Comparison of ENCODE assay signal across 13 cellular contexts in genomic region chr16:2427526-2427925, GRCh38. TPM values are rescaled to one million over a fixed set of nuclear protein-coding genes. Genes with fewer than 3 reads are reported as not detected.
A peak's percentile ranks its signal among the peaks of the same experiment; 100 is the strongest.
DNase-seq lines count a peak whose midpoint lies in the region; ATAC-seq and TF ChIP-seq lines count a peak whose summit lies in the region.
"Had no signal": no experiment of that assay in that cellular context is flagged by ENCODE, and none has a peak within 500 bp of the region (broad histone marks: within the 10 kb centered on the region; RNA-seq: fewer than 3 reads in every experiment).

No MANE protein-coding gene starts in this region.

- peaks cover 5% of the 10 kb centered on the region for H3F3A ChIP-seq in DOHH2 (ENCODE audit: control insufficient read depth, insufficient read depth)

- peak overlapping the region; percentile 97; the same call in 1 of the 2 replicates for H3K4me2 ChIP-seq in DOHH2 (ENCODE audit: low read length)
- no peak overlapping the region for H3K4me2 ChIP-seq in osteoblast (ENCODE audit: insufficient read depth, low read length)

- H3K36me3 ChIP-seq in CD4-positive, CD25-positive, alpha-beta regulatory T cell (ENCODE audit: control insufficient read depth, insufficient read depth, low read length), result no peaks in the 10 kb centered on the region
- peaks cover 32% of the 10 kb centered on the region for H3K36me3 ChIP-seq in DOHH2 (ENCODE audit: control insufficient read depth, low read length)
- peaks cover 10% of the 10 kb centered on the region for H3K36me3 ChIP-seq in osteoblast (ENCODE audit: insufficient read depth, low read length)
- H3K36me3 ChIP-seq: neutrophil had no signal

- H3K27ac Mint-ChIP-seq in CD4-positive, CD25-positive, alpha-beta regulatory T cell, result peak overlapping the region in 2 of 3 donors; percentile 60 to 69
- peak overlapping the region; percentile 45 for H3K27ac Mint-ChIP-seq in activated T-helper 1 cell treated with anti-CD3 and anti-CD28 coated beads, Interleukin-12 subunit alpha, Interleukin-12 subunit beta, Interleukin-2, Interleukin-4 antibody, amounts not matched to agents 30 ng/mL and 10 ng/mL and 1 ng/mL, durations not matched to agents 14 hours and 24 hours and 36 hours
- H3K27ac Mint-ChIP-seq in natural killer cell, result peak overlapping the region in 1 of 2 donors; percentile 83

- H3K36me3 Mint-ChIP-seq in CD4-positive, CD25-positive, alpha-beta regulatory T cell, result no peaks in the 10 kb centered on the region
- H3K36me3 Mint-ChIP-seq in activated T-helper 1 cell treated with anti-CD3 and anti-CD28 coated beads, Interleukin-12 subunit alpha, Interleukin-12 subunit beta, Interleukin-2, Interleukin-4 antibody, amounts not matched to agents 30 ng/mL and 10 ng/mL and 1 ng/mL, durations not matched to agents 14 hours and 24 hours and 36 hours (ENCODE audit: low read depth), result peaks cover 14% of the 10 kb centered on the region
- no peaks in the 10 kb centered on the region for H3K36me3 Mint-ChIP-seq in natural killer cell

- DNase-seq in CD4-positive, CD25-positive, alpha-beta regulatory T cell, result no peak
- no peak for DNase-seq in activated T-helper 1 cell treated with anti-CD3 and anti-CD28 coated beads, Interleukin-12 subunit alpha, Interleukin-12 subunit beta, Interleukin-2, Interleukin-4 antibody, amounts not matched to agents 30 ng/mL and 10 ng/mL and 1 ng/mL, durations not matched to agents 14 hours and 24 hours and 36 hours (ENCODE audit: low spot score)
- DNase-seq in natural killer cell (no peak), osteoblast (ENCODE audit: insufficient read length, low spot score, missing footprints) (no peak), 8988T (no peak)
- DNase-seq: cortex of kidney; left ventricle myocardium inferior; NCI-H2107; NK-92 treated with Interleukin-12 subunit alpha and Interleukin-12 subunit beta, amount 100 ng/mL, for 24 hours had no signal

- no peaks in the 10 kb centered on the region for H3K27me3 ChIP-seq in CD4-positive, CD25-positive, alpha-beta regulatory T cell (ENCODE audit: control insufficient read depth, insufficient read depth, low read length)
- no peaks in the 10 kb centered on the region for H3K27me3 ChIP-seq in DOHH2 (ENCODE audit: control insufficient read depth, low read length)
- peaks cover 3% of the 10 kb centered on the region for H3K27me3 ChIP-seq in osteoblast (ENCODE audit: insufficient read depth, low read length)

- peaks cover 4 to 21% (median 13%) of the 10 kb centered on the region in 4 donors for H3K4me1 Mint-ChIP-seq in CD4-positive, CD25-positive, alpha-beta regulatory T cell
- H3K4me1 Mint-ChIP-seq in activated T-helper 1 cell treated with anti-CD3 and anti-CD28 coated beads, Interleukin-12 subunit alpha, Interleukin-12 subunit beta, Interleukin-2, Interleukin-4 antibody, amounts not matched to agents 30 ng/mL and 10 ng/mL and 1 ng/mL, durations not matched to agents 14 hours and 24 hours and 36 hours (ENCODE audit: low read depth), result peaks cover 27% of the 10 kb centered on the region
- H3K4me1 Mint-ChIP-seq in natural killer cell, result peaks cover 26 to 27% of the 10 kb centered on the region in 2 donors

- H3K27ac ChIP-seq in CD4-positive, CD25-positive, alpha-beta regulatory T cell (ENCODE audit: insufficient read depth, low read length, poor library complexity, severe bottlenecking), result no peak overlapping the region
- H3K27ac ChIP-seq in DOHH2 (ENCODE audit: low read depth, low read length) (no peak overlapping the region), osteoblast (ENCODE audit: low read depth, low read length) (no peak overlapping the region)
- H3K27ac ChIP-seq: left ventricle myocardium inferior, neutrophil had no signal

- no peaks in the 10 kb centered on the region for H3K9me3 ChIP-seq in CD4-positive, CD25-positive, alpha-beta regulatory T cell (ENCODE audit: control insufficient read depth in 2 of 2, low read length in 2 of 2)
- H3K9me3 ChIP-seq in DOHH2 (ENCODE audit: control insufficient read depth, insufficient read depth, low read length) (no peaks in the 10 kb centered on the region), osteoblast (ENCODE audit: low read depth, low read length) (no peaks in the 10 kb centered on the region)
- H3K9me3 ChIP-seq: left ventricle myocardium inferior, neutrophil had no signal

- H4K20me1 ChIP-seq in DOHH2 (ENCODE audit: control insufficient read depth, insufficient read depth, low read depth, low read length), result peaks cover 11% of the 10 kb centered on the region; the same call in 1 of the 2 replicates
- peaks cover 6% of the 10 kb centered on the region for H4K20me1 ChIP-seq in osteoblast (ENCODE audit: insufficient read depth, low read length)

- H3K4me3 Mint-ChIP-seq in CD4-positive, CD25-positive, alpha-beta regulatory T cell, result peak overlapping the region; percentile 90 to 96 (median 92)
- peak overlapping the region; percentile 83 for H3K4me3 Mint-ChIP-seq in activated T-helper 1 cell treated with anti-CD3 and anti-CD28 coated beads, Interleukin-12 subunit alpha, Interleukin-12 subunit beta, Interleukin-2, Interleukin-4 antibody, amounts not matched to agents 30 ng/mL and 10 ng/mL and 1 ng/mL, durations not matched to agents 14 hours and 24 hours and 36 hours
- H3K4me3 Mint-ChIP-seq in natural killer cell, result peak overlapping the region; percentile 93

- H3K27me3 Mint-ChIP-seq in CD4-positive, CD25-positive, alpha-beta regulatory T cell, result peaks cover 6% of the 10 kb centered on the region
- H3K27me3 Mint-ChIP-seq in activated T-helper 1 cell treated with anti-CD3 and anti-CD28 coated beads, Interleukin-12 subunit alpha, Interleukin-12 subunit beta, Interleukin-2, Interleukin-4 antibody, amounts not matched to agents 30 ng/mL and 10 ng/mL and 1 ng/mL, durations not matched to agents 14 hours and 24 hours and 36 hours (ENCODE audit: insufficient read depth), result no peaks in the 10 kb centered on the region
- H3K27me3 Mint-ChIP-seq in natural killer cell (ENCODE audit: low read depth in 2 of 2), result no peaks in the 10 kb centered on the region

- intact Hi-C loops in activated T-helper 1 cell treated with anti-CD3 and anti-CD28 coated beads, Interleukin-12 subunit alpha, Interleukin-12 subunit beta, Interleukin-2, Interleukin-4 antibody, amounts not matched to agents 30 ng/mL and 10 ng/mL and 1 ng/mL, durations not matched to agents 14 hours and 24 hours and 36 hours (cut with micrococcal nuclease), result loop anchor here (10.0 kb wide), 1 partner anchor 233 kb away; the partner anchor contains the start of gene CASKIN1
- intact Hi-C loops in natural killer cell (cut with micrococcal nuclease), result no loop called here

- no peak for TF ChIP-seq CTCF in DOHH2 (IDR thresholded peaks at IDR 0.05; ENCODE audit: low read depth, low read length, poor library complexity, severe bottlenecking)
- TF ChIP-seq CTCF in natural killer cell (IDR thresholded peaks at IDR 0.05), result no peak
- TF ChIP-seq CTCF in osteoblast (IDR thresholded peaks at IDR 0.05; ENCODE audit: extremely low read depth, low read depth, low read length), result no peak

- no peak overlapping the region for H2AFZ ChIP-seq in osteoblast (ENCODE audit: low read length)

- H3K4me3 ChIP-seq in CD4-positive, CD25-positive, alpha-beta regulatory T cell (ENCODE audit: low read depth, low read length), result no peak overlapping the region
- no peak overlapping the region for H3K4me3 ChIP-seq in DOHH2 (ENCODE audit: low read length)
- H3K4me3 ChIP-seq in osteoblast (ENCODE audit: insufficient read depth, low read length), result no peak overlapping the region

- H3K4me1 ChIP-seq in CD4-positive, CD25-positive, alpha-beta regulatory T cell (ENCODE audit: control insufficient read depth, insufficient read depth, low read length, poor library complexity, severe bottlenecking), result peaks cover 23% of the 10 kb centered on the region
- peaks cover 30% of the 10 kb centered on the region for H3K4me1 ChIP-seq in DOHH2 (ENCODE audit: control insufficient read depth, low read length)
- H3K4me1 ChIP-seq in osteoblast (ENCODE audit: insufficient read depth, low read length), result peaks cover 10% of the 10 kb centered on the region

- H3K9me2 ChIP-seq in DOHH2 (replicated peaks; ENCODE audit: control insufficient read depth, low read length), result no peaks in the 10 kb centered on the region

- H3K79me2 ChIP-seq in DOHH2 (ENCODE audit: control insufficient read depth, low read length) (peaks cover 33% of the 10 kb centered on the region), osteoblast (ENCODE audit: insufficient read depth, low read length) (peaks cover 28% of the 10 kb centered on the region)

- ATAC-seq in CD4-positive, CD25-positive, alpha-beta regulatory T cell (ENCODE audit: low read depth in 2 of 2), result no peak
- no peak for ATAC-seq in natural killer cell
- ATAC-seq in GM21360 (IDR thresholded peaks at IDR 0.05; ENCODE audit: unreplicated experiment), result no peak
- ATAC-seq: activated CD4-positive, CD25-positive, alpha-beta regulatory T cell treated with anti-CD3 and anti-CD28 coated beads, Interleukin-2, amount 50 U/mL, for 24 hours had no signal

- peaks cover 0 to 1% (median 0%) of the 10 kb centered on the region in 7 donors for H3K9me3 Mint-ChIP-seq in CD4-positive, CD25-positive, alpha-beta regulatory T cell
- H3K9me3 Mint-ChIP-seq in activated T-helper 1 cell treated with anti-CD3 and anti-CD28 coated beads, Interleukin-12 subunit alpha, Interleukin-12 subunit beta, Interleukin-2, Interleukin-4 antibody, amounts not matched to agents 30 ng/mL and 10 ng/mL and 1 ng/mL, durations not matched to agents 14 hours and 24 hours and 36 hours, result no peaks in the 10 kb centered on the region
- H3K9me3 Mint-ChIP-seq in natural killer cell, result no peaks in the 10 kb centered on the region

RNA-seq across cellular contexts. Expression of gene CCNF, which starts 1.7 kb away (rescaled TPM):
- total RNA-seq in CD4-positive, CD25-positive, alpha-beta regulatory T cell, result 6.8 TPM
- polyA plus RNA-seq in CD4-positive, CD25-positive, alpha-beta regulatory T cell, result 1 to 10 TPM; 3.3 to 6.9 (median 5.8) TPM
- 45.3 and 46.7 TPM in 2 replicates for total RNA-seq in activated T-helper 1 cell treated with anti-CD3 and anti-CD28 coated beads, Interleukin-12 subunit alpha, Interleukin-12 subunit beta, Interleukin-2, Interleukin-4 antibody, amounts not matched to agents 30 ng/mL and 10 ng/mL and 1 ng/mL, durations not matched to agents 14 hours and 24 hours and 36 hours
- total RNA-seq in natural killer cell (10 to 100 TPM in 1 of 3 donors, 1 to 10 TPM in 2; 7.5 to 14.2 (median 8.4) TPM), osteoblast (6.9 and 7.4 TPM in 2 replicates)

RNA-seq across cellular contexts. Expression of gene TEDC2, which starts 32.4 kb away (rescaled TPM):
- total RNA-seq in CD4-positive, CD25-positive, alpha-beta regulatory T cell, result not detected
- 1 to 10 TPM in 1 of 4 donors, under 1 TPM in 2, not detected in 1; 0.41 to 1.4 (median 0.67) TPM for polyA plus RNA-seq in CD4-positive, CD25-positive, alpha-beta regulatory T cell
- total RNA-seq in activated T-helper 1 cell treated with anti-CD3 and anti-CD28 coated beads, Interleukin-12 subunit alpha, Interleukin-12 subunit beta, Interleukin-2, Interleukin-4 antibody, amounts not matched to agents 30 ng/mL and 10 ng/mL and 1 ng/mL, durations not matched to agents 14 hours and 24 hours and 36 hours, result 41.0 and 43.9 TPM in 2 replicates
- total RNA-seq in natural killer cell (1 to 10 TPM in 1 of 3 donors, under 1 TPM in 2; 0.47 to 2.2 (median 0.55) TPM), osteoblast (3.5 and 5.1 TPM in 2 replicates)

RNA-seq across cellular contexts. Expression of gene NTN3, which starts 43.6 kb away (rescaled TPM):
- not detected for total RNA-seq in CD4-positive, CD25-positive, alpha-beta regulatory T cell
- polyA plus RNA-seq in CD4-positive, CD25-positive, alpha-beta regulatory T cell, result not detected
- 0.10 TPM in 1 of 2 replicates, not detected in the other for total RNA-seq in activated T-helper 1 cell treated with anti-CD3 and anti-CD28 coated beads, Interleukin-12 subunit alpha, Interleukin-12 subunit beta, Interleukin-2, Interleukin-4 antibody, amounts not matched to agents 30 ng/mL and 10 ng/mL and 1 ng/mL, durations not matched to agents 14 hours and 24 hours and 36 hours
- total RNA-seq in natural killer cell, result not detected
- under 0.01 and 0.36 TPM in 2 replicates for total RNA-seq in osteoblast

RNA-seq across cellular contexts. Expression of gene TBC1D24, which starts 47.4 kb away (rescaled TPM):
- total RNA-seq in CD4-positive, CD25-positive, alpha-beta regulatory T cell, result 5.8 TPM
- polyA plus RNA-seq in CD4-positive, CD25-positive, alpha-beta regulatory T cell, result 1 to 10 TPM in 3 of 4 donors, under 1 TPM in 1; 0.84 to 1.6 (median 1.2) TPM
- total RNA-seq in activated T-helper 1 cell treated with anti-CD3 and anti-CD28 coated beads, Interleukin-12 subunit alpha, Interleukin-12 subunit beta, Interleukin-2, Interleukin-4 antibody, amounts not matched to agents 30 ng/mL and 10 ng/mL and 1 ng/mL, durations not matched to agents 14 hours and 24 hours and 36 hours, result 19.6 and 24.6 TPM in 2 replicates
- total RNA-seq in natural killer cell (10 to 100 TPM in 2 of 3 donors, 1 to 10 TPM in 1; 7.2 to 13.0 (median 10.9) TPM), osteoblast (15.9 and 16.6 TPM in 2 replicates)
